ENCODE assay signal across 20 cellular contexts in genomic region chr20:47578543-47578942, GRCh38.
A peak's percentile ranks its signal among the peaks of the same experiment; 100 is the strongest.
DNase-seq lines count a peak whose midpoint lies in the region; ATAC-seq, FAIRE-seq and TF ChIP-seq lines count a peak whose summit lies in the region.
"Had no signal": no experiment of that assay in that cellular context is flagged by ENCODE, and none has a peak within 500 bp of the region (broad histone marks: within the 10 kb centered on the region; RNA-seq: fewer than 3 reads in every experiment).

No MANE protein-coding gene starts in this region.

- TF ChIP-seq RAD21 in GM12878 (IDR thresholded peaks at IDR 0.05; ENCODE audit: insufficient read depth, low read depth, low read length): no peak

- H3K4me1 ChIP-seq in right cardiac atrium (ENCODE audit: control insufficient read depth, insufficient read depth, low read length): peaks cover 6% of the 10 kb centered on the region
- H3K4me1 ChIP-seq in GM12878 (ENCODE audit: control insufficient read depth, insufficient read depth, low read length): peaks cover 56% of the 10 kb centered on the region
- H3K4me1 ChIP-seq in lower lobe of right lung: peaks cover 67% of the 10 kb centered on the region

- peaks cover 96% of the 10 kb centered on the region for H3K79me2 ChIP-seq in GM12878 (ENCODE audit: control insufficient read depth, insufficient read depth, low read length)

- H3K27ac Mint-ChIP-seq in type B pancreatic cell: peak overlapping the region; percentile 81
- H3K27ac Mint-ChIP-seq: activated CD4-positive, alpha-beta T cell treated with anti-CD3 and anti-CD28 coated beads, Interleukin-2, amount 10 ng/mL, durations not matched to agents 7 days and 5 days had no signal

- CTCF ChIA-PET in GM12878 (lab: Yijun Ruan, JAX): interaction anchor here (1.1 to 1.5 kb wide), 4 partner anchors 17 to 195 kb away, joined by 3 read pairs; no protein-coding TSS in a partner anchor

- H3K9me3 ChIP-seq in right cardiac atrium (ENCODE audit: control insufficient read depth, low read length) (no peaks in the 10 kb centered on the region), GM12878 (replicated peaks; ENCODE audit: control insufficient read depth, insufficient read depth, low read length) (no peaks in the 10 kb centered on the region; the same call in 2 of the 3 replicates), lower lobe of right lung (no peaks in the 10 kb centered on the region)
- H3K9me3 ChIP-seq: SJSA1, thoracic aorta had no signal

- no TSS peak for BruUV-seq in GM12878 (replicated peaks; lab: Mats Ljungman, UMichigan)

- H3K27me3 Mint-ChIP-seq in type B pancreatic cell: no peaks in the 10 kb centered on the region
- H3K27me3 Mint-ChIP-seq: activated CD4-positive, alpha-beta T cell treated with anti-CD3 and anti-CD28 coated beads, Interleukin-2, amount 10 ng/mL, durations not matched to agents 7 days and 5 days had no signal

- no peak overlapping the region for H3K4me3 Mint-ChIP-seq in type B pancreatic cell
- H3K4me3 Mint-ChIP-seq: activated CD4-positive, alpha-beta T cell treated with anti-CD3 and anti-CD28 coated beads, Interleukin-2, amount 10 ng/mL, durations not matched to agents 7 days and 5 days; activated T-cell treated with anti-CD3 and anti-CD28 coated beads, Interleukin-2, amount 50 U/mL, for 4 hours had no signal

- H3K9me3 Mint-ChIP-seq in type B pancreatic cell: no peaks in the 10 kb centered on the region
- H3K9me3 Mint-ChIP-seq: activated CD4-positive, alpha-beta T cell treated with anti-CD3 and anti-CD28 coated beads, Interleukin-2, amount 10 ng/mL, durations not matched to agents 7 days and 5 days; activated T-cell treated with anti-CD3 and anti-CD28 coated beads, Interleukin-2, amount 50 U/mL, for 4 hours had no signal

- H3K27me3 ChIP-seq in right cardiac atrium (ENCODE audit: control insufficient read depth, insufficient read depth): no peaks in the 10 kb centered on the region
- no peaks in the 10 kb centered on the region for H3K27me3 ChIP-seq in GM12878 (replicated peaks in 1 of 2; ENCODE audit: control insufficient read depth in 2 of 2, insufficient read depth in 2 of 2, low read length in 1 of 2)
- no peaks in the 10 kb centered on the region for H3K27me3 ChIP-seq in lower lobe of right lung (ENCODE audit: low read depth)
- H3K27me3 ChIP-seq: SJSA1 had no signal

- no peak for TF ChIP-seq POLR2A in GM12878 (IDR thresholded peaks at IDR 0.05; ENCODE audit: low read depth, low read length)

- RAD21 ChIA-PET in GM12878 (lab: Charles Lee; ENCODE audit: unreplicated experiment): interaction anchor here (1.0 to 3.5 kb wide), 4 partner anchors 42 to 195 kb away, joined by 3 to 11 read pairs (median 6); no protein-coding TSS in a partner anchor

- SMC1A ChIA-PET in GM12878 (lab: Charles Lee; ENCODE audit: uncharacterized antibody, unreplicated experiment): interaction anchor here (1.0 to 3.9 kb wide), 9 partner anchors 9 to 141 kb away, joined by 3 to 26 read pairs (median 15); no protein-coding TSS in a partner anchor

- POLR2A ChIA-PET in GM12878 (lab: Charles Lee): interaction anchor here (0.5 to 2.0 kb wide), 5 partner anchors 14 to 843 kb away, joined by 3 to 8 read pairs (median 4); no protein-coding TSS in a partner anchor

- TF ChIP-seq CTCF in GM12878 (IDR thresholded peaks at IDR 0.05 in 2 of 3, conservative IDR thresholded peaks at IDR 0.05 in 1 of 3; ENCODE audit: control insufficient read depth in 2 of 3, extremely low read depth in 1 of 3, insufficient read depth in 1 of 3, low read depth in 3 of 3, low read length in 3 of 3) (no peak), lower lobe of right lung (IDR thresholded peaks at IDR 0.05) (no peak), type B pancreatic cell (conservative IDR thresholded peaks at IDR 0.05) (no peak)

- no peak overlapping the region for H3K4me2 ChIP-seq in GM12878 (ENCODE audit: control insufficient read depth, insufficient read depth)

- peaks cover 4% of the 10 kb centered on the region for H3K36me3 Mint-ChIP-seq in type B pancreatic cell

- 40% methylated on average over 1 of the region's 1 CpG for WGBS in right cardiac atrium
- 94% methylated on average over 1 of the region's 1 CpG for WGBS in GM12878 (ENCODE audit: insufficient coverage, insufficient replicate concordance, low lambda C conversion rate, missing lambda C conversion rate)

- no peak for FAIRE-seq in GM12878 (lab: Jason Lieb, UNC)
- FAIRE-seq: endometrium, H1 had no signal

- peaks cover 5% of the 10 kb centered on the region; the same call in 1 of the 2 replicates for H4K20me1 ChIP-seq in GM12878 (ENCODE audit: control insufficient read depth, insufficient read depth)

- no peak for DNase-seq in right cardiac atrium
- DNase-seq in Right ventricle myocardium inferior (ENCODE audit: missing footprints): no peak
- no peak for DNase-seq in GM12878 (ENCODE audit: low read depth, low spot score)
- DNase-seq in lower lobe of right lung: no peak
- DNase-seq in type B pancreatic cell (ENCODE audit: extremely low spot score, unreplicated experiment): no peak
- DNase-seq in AML-193 (lab: John Stamatoyannopoulos, UW): no peak
- DNase-seq in hepatic stellate cell (ENCODE audit: low spot score): no peak
- DNase-seq: activated CD4-positive, alpha-beta T cell treated with anti-CD3 and anti-CD28 coated beads, Interleukin-2, amount 10 ng/mL, durations not matched to agents 7 days and 5 days; activated T-cell treated with anti-CD3 and anti-CD28 coated beads, Interleukin-2, amount 50 U/mL, for 4 hours; caudate nucleus; GF-D8; midbrain; NCI-H1694 treated with DMSO at 0.1 percent for 48 hours; NCI-H345; stimulated activated CD4-positive, alpha-beta T cell treated with anti-CD3 and anti-CD28 coated beads, Interleukin-2, amount 100 ng/mL, for 48 hours had no signal

- in situ Hi-C loops in GM12878 (cut with MboI): no loop called here

- no peak for TF ChIP-seq EP300 in GM12878 (IDR thresholded peaks at IDR 0.05; ENCODE audit: borderline replicate concordance in 1 of 2, control insufficient read depth in 1 of 2, low read depth in 2 of 2, low read length in 2 of 2)

- H3K4me1 Mint-ChIP-seq in type B pancreatic cell (ENCODE audit: unreplicated experiment): peaks cover 57% of the 10 kb centered on the region

- H3K4me3 ChIP-seq in right cardiac atrium (ENCODE audit: low read length): no peak overlapping the region
- no peak overlapping the region for H3K4me3 ChIP-seq in GM12878
- no peak overlapping the region for H3K4me3 ChIP-seq in lower lobe of right lung
- H3K4me3 ChIP-seq: SJSA1, thoracic aorta had no signal

- peaks cover 3 to 8% of the 10 kb centered on the region in 2 experiments; a peak in 2 of 4 replicates for H3K36me3 ChIP-seq in GM12878 (ENCODE audit: control insufficient read depth in 2 of 2, insufficient read depth in 2 of 2, low read length in 1 of 2)
- no peaks in the 10 kb centered on the region for H3K36me3 ChIP-seq in lower lobe of right lung
- H3K36me3 ChIP-seq: SJSA1, thoracic aorta had no signal

- intact Hi-C loops in right cardiac atrium (cut with DNase I) (loop anchor here in 1 of 4 donors (10.0 kb wide), 1 partner anchor 74 kb away; the partner anchor contains the start of gene NCOA3), Right ventricle myocardium inferior (cut with DNase I) (loop anchor here (5.0 kb wide), 1 partner anchor 76 kb away; the partner anchor contains the start of gene NCOA3), GM12878 (cut with micrococcal nuclease; ENCODE audit: unreplicated experiment) (loop anchor here (5.0 kb wide), 1 partner anchor 76 kb away; the partner anchor contains the start of gene NCOA3), lower lobe of right lung (cut with DNase I) (no loop called here)

- no peak overlapping the region for H2AFZ ChIP-seq in GM12878 (ENCODE audit: control insufficient read depth, low read depth, low read length)

- ATAC-seq in right cardiac atrium: peak; percentile 25 to 40
- ATAC-seq in Right ventricle myocardium inferior: no peak
- ATAC-seq in GM12878: no peak
- no peak for ATAC-seq in lower lobe of right lung
- ATAC-seq in HG03159 (IDR thresholded peaks at IDR 0.05; ENCODE audit: unreplicated experiment): no peak
- ATAC-seq: activated T-cell treated with anti-CD3 and anti-CD28 coated beads, Interleukin-2, amount 50 U/mL, for 4 hours had no signal

- H3K9ac ChIP-seq in GM12878 (ENCODE audit: control insufficient read depth, insufficient read depth, low read length): no peak overlapping the region

- H3K27ac ChIP-seq in right cardiac atrium (ENCODE audit: low read length) (no peak overlapping the region), GM12878 (ENCODE audit: control insufficient read depth, insufficient read depth) (no peak overlapping the region), lower lobe of right lung (peak overlapping the region; percentile 19)
- H3K27ac ChIP-seq: SJSA1 had no signal

TF ChIP-seq in GM12878, 131 proteins besides CTCF, POLR2A, EP300 and RAD21:
- TF ChIP-seq NFXL1 (IDR thresholded peaks at IDR 0.05; ENCODE audit: borderline replicate concordance) (peak; percentile 56; the same call in 1 of the 2 replicates), NFIC (IDR thresholded peaks at IDR 0.05; ENCODE audit: low read depth, low read length) (no peak)
- TF ChIP-seq, protein P1, sequence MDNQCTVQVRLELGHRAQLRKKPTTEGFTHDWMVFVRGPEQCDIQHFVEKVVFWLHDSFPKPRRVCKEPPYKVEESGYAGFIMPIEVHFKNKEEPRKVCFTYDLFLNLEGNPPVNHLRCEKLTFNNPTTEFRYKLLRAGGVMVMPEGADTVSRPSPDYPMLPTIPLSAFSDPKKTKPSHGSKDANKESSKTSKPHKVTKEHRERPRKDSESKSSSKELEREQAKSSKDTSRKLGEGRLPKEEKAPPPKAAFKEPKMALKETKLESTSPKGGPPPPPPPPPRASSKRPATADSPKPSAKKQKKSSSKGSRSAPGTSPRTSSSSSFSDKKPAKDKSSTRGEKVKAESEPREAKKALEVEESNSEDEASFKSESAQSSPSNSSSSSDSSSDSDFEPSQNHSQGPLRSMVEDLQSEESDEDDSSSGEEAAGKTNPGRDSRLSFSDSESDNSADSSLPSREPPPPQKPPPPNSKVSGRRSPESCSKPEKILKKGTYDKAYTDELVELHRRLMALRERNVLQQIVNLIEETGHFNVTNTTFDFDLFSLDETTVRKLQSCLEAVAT (IDR thresholded peaks at IDR 0.05): no peak
TF ChIP-seq in GM12878: peak in this region for 1.

Comparison
In these comparisons a context has a peak if more than half of its experiments do, and no peak if none do; other contexts are left out.
1. ATAC-seq: peak in right cardiac atrium (2 of 2); none in Right ventricle myocardium inferior (single experiment), GM12878 (single experiment), lower lobe of right lung (0 of 2) and HG03159 (single experiment).